Comparison of ENCODE assay signal across 8 cellular contexts in genomic region chr20:18288748-18289705, GRCh38. TPM values are rescaled to one million over a fixed set of nuclear protein-coding genes. Genes with fewer than 3 reads are reported as not detected.
DNase-seq lines count a peak whose midpoint lies in the region; ATAC-seq, FAIRE-seq and TF ChIP-seq lines count a peak whose summit lies in the region.

No MANE protein-coding gene starts in this region.

- FAIRE-seq in H1 (lab: Jason Lieb, UNC), result no peak

- peaks cover 16% of the 10 kb centered on the region for H3K27me3 Mint-ChIP-seq in activated T-cell treated with anti-CD3 and anti-CD28 coated beads, Interleukin-2, amount 50 U/mL, for 4 hours (ENCODE audit: low read depth)
- H3K27me3 Mint-ChIP-seq in naive thymus-derived CD8-positive, alpha-beta T cell, result peaks cover 6 to 19% (median 15%) of the 10 kb centered on the region in 5 donors

- no peaks in the 10 kb centered on the region for H3K27me3 ChIP-seq in H1 (replicated peaks in 1 of 4; ENCODE audit: control insufficient read depth in 3 of 4, extremely low read depth in 1 of 4, insufficient read depth in 3 of 4, low read length in 3 of 4)

- no peak overlapping the region for H3K14ac ChIP-seq in H1 (ENCODE audit: insufficient read length)

- peak overlapping the region; percentile 89 to 94 for H3K4me2 ChIP-seq in H1 (ENCODE audit: insufficient read depth in 1 of 2, low read depth in 2 of 2, low read length in 2 of 2)

- no peak overlapping the region for H2BK120ac ChIP-seq in H1 (replicated peaks; ENCODE audit: low read depth, low read length)

- peak overlapping the region; percentile 40; the same call in 1 of the 2 replicates for H2BK12ac ChIP-seq in H1 (ENCODE audit: low read depth, low read length)

- H3K27ac ChIP-seq in H1 (ENCODE audit: low read depth, low read length), result peak overlapping the region; percentile 87

- H4K8ac ChIP-seq in H1 (ENCODE audit: extremely low read depth, insufficient read depth, low read length), result peak overlapping the region; percentile 85; the same call in 1 of the 2 replicates

- CTCF ChIA-PET in H1 (lab: Charles Lee; ENCODE audit: partially characterized antibody), result interaction anchor here (0.7 to 1.2 kb wide), 3 partner anchors 15 to 28 kb away, joined by 3 read pairs; no protein-coding TSS in a partner anchor

- H3K4me3 Mint-ChIP-seq in activated T-cell treated with anti-CD3 and anti-CD28 coated beads, Interleukin-2, amount 50 U/mL, for 4 hours, result peak overlapping the region; percentile 96
- peak overlapping the region; percentile 93 to 99 (median 98) for H3K4me3 Mint-ChIP-seq in naive thymus-derived CD8-positive, alpha-beta T cell

- DNase-seq in activated T-cell treated with anti-CD3 and anti-CD28 coated beads, Interleukin-2, amount 50 U/mL, for 4 hours, result no peak
- DNase-seq in activated T-cell treated with anti-CD3 and anti-CD28 coated beads for 4 hours, result no peak
- peak; percentile 80 for DNase-seq in RKO (ENCODE audit: low spot score)
- peak in 1 of 2 experiments; percentile 54 for DNase-seq in H1 (ENCODE audit: low read depth in 1 of 2, low spot score in 2 of 2)
- peak in 1 of 10 donors; percentile 64 for DNase-seq in naive thymus-derived CD8-positive, alpha-beta T cell

- WGBS in H1 (ENCODE audit: extremely low coverage in 1 of 2, insufficient coverage in 1 of 2, insufficient read length in 1 of 2, insufficient replicate concordance in 2 of 2, low coverage in 1 of 2, low lambda C conversion rate in 2 of 2, missing lambda C conversion rate in 1 of 2), 2 experiments, result 26% methylated on average over 25 of the region's 28 CpGs; no CpG with 5 or more reads in 1 of the 2 experiments

- H2AFZ ChIP-seq in H1 (ENCODE audit: low read length), result peak overlapping the region; percentile 58

- H3K9me3 Mint-ChIP-seq in activated T-cell treated with anti-CD3 and anti-CD28 coated beads, Interleukin-2, amount 50 U/mL, for 4 hours, result peaks cover 13% of the 10 kb centered on the region
- peaks cover 10 to 23% (median 15%) of the 10 kb centered on the region in 9 donors for H3K9me3 Mint-ChIP-seq in naive thymus-derived CD8-positive, alpha-beta T cell

- no peak overlapping the region for H3K23ac ChIP-seq in H1 (ENCODE audit: insufficient read length)

- H3K9me3 ChIP-seq in H1 (ENCODE audit: insufficient read depth in 2 of 2, low read depth in 1 of 2, low read length in 1 of 2), result peaks cover 0 to 6% of the 10 kb centered on the region in 2 experiments; a peak in 3 of 4 replicates

- H3K27ac Mint-ChIP-seq in naive thymus-derived CD8-positive, alpha-beta T cell, result peak overlapping the region; percentile 97 to 100 (median 100)

- POLR2A ChIA-PET in H1 (lab: Charles Lee; ENCODE audit: partially characterized antibody), result interaction anchor here (0.6 to 2.3 kb wide), 21 partner anchors 10 to 232 kb away, joined by 3 to 10 read pairs (median 4); partner anchors contain the start of genes DZANK1, KAT14, PET117 and POLR3F
- POLR2A ChIA-PET in naive thymus-derived CD8-positive, alpha-beta T cell (lab: Charles Lee), result interaction anchor here (1.0 to 2.9 kb wide), 10 partner anchors 139 to 678 kb away, joined by 3 to 44 read pairs (median 8); partner anchors contain the start of genes DZANK1, KAT14, MGME1 and PET117

- peaks cover 12% of the 10 kb centered on the region for H3K23me2 ChIP-seq in H1 (ENCODE audit: low read depth, low read length)

- TF ChIP-seq EP300 in H1 (IDR thresholded peaks at IDR 0.05; ENCODE audit: borderline replicate concordance in 1 of 2, low read depth in 2 of 2, low read length in 2 of 2), result no peak

- no peak overlapping the region for H4K91ac ChIP-seq in H1 (replicated peaks; ENCODE audit: insufficient read length, low read length)

- no peak for ATAC-seq in activated T-cell treated with anti-CD3 and anti-CD28 coated beads, Interleukin-2, amount 50 U/mL, for 4 hours
- no peak for ATAC-seq in naive thymus-derived CD8-positive, alpha-beta T cell
- ATAC-seq in GM19455 (IDR thresholded peaks at IDR 0.05; ENCODE audit: unreplicated experiment) (no peak), HG02623 (IDR thresholded peaks at IDR 0.05; ENCODE audit: unreplicated experiment) (no peak), GM21717 (IDR thresholded peaks at IDR 0.05; ENCODE audit: unreplicated experiment) (no peak)

- H3K4ac ChIP-seq in H1 (replicated peaks; ENCODE audit: insufficient read length, low read depth, low read length), result no peak overlapping the region

- H3K4me1 ChIP-seq in H1 (replicated peaks in 1 of 4; ENCODE audit: control insufficient read depth in 3 of 4, insufficient read depth in 4 of 4, low read length in 3 of 4), result peaks cover 0 to 6% (median 2%) of the 10 kb centered on the region in 4 experiments; a peak in 1 of 7 replicates

- H3K18ac ChIP-seq in H1 (ENCODE audit: extremely low read depth, low read length), result peak overlapping the region; percentile 79; the same call in 1 of the 2 replicates

- H2BK15ac ChIP-seq in H1 (ENCODE audit: low read length), result no peak overlapping the region

- no peaks in the 10 kb centered on the region for H4K20me1 ChIP-seq in H1 (replicated peaks in 1 of 2; ENCODE audit: control insufficient read depth in 1 of 2, insufficient read depth in 2 of 2, low read length in 2 of 2)

- peaks cover 23% of the 10 kb centered on the region for H3K4me1 Mint-ChIP-seq in activated T-cell treated with anti-CD3 and anti-CD28 coated beads, Interleukin-2, amount 50 U/mL, for 4 hours (ENCODE audit: low read depth)
- peaks cover 28 to 62% (median 33%) of the 10 kb centered on the region in 4 donors for H3K4me1 Mint-ChIP-seq in naive thymus-derived CD8-positive, alpha-beta T cell

- peak overlapping the region; percentile 35 for H3K56ac ChIP-seq in H1 (replicated peaks; ENCODE audit: insufficient read length, low read depth, low read length)

- H3K4me3 ChIP-seq in H1 (ENCODE audit: extremely low read depth in 1 of 4, insufficient read depth in 2 of 4, low read depth in 3 of 4, low read length in 4 of 4), result peak overlapping the region; percentile 84 to 93 (median 92)

- 0 out of 3 replicates have a peak, but pooled peaks of 1 of the 2 experiments have one; percentile 12 for TF ChIP-seq POLR2A in H1 (IDR thresholded peaks at IDR 0.05; ENCODE audit: control extremely low read depth in 1 of 2, low read depth in 2 of 2, low read length in 2 of 2)

- peak overlapping the region; percentile 60 for H4K5ac ChIP-seq in H1 (ENCODE audit: insufficient read length, low read depth, low read length)

- H3K9ac ChIP-seq in H1 (replicated peaks in 1 of 4; ENCODE audit: extremely low read depth in 1 of 4, low read depth in 3 of 4, low read length in 3 of 4), result peak overlapping the region; percentile 53 to 84 (median 72)

- H2BK20ac ChIP-seq in H1 (ENCODE audit: low read length), result no peak overlapping the region

- peaks cover 7% of the 10 kb centered on the region; the same call in 1 of the 2 replicates for H3K79me1 ChIP-seq in H1 (ENCODE audit: low read depth, low read length)

- H3K79me2 ChIP-seq in H1 (ENCODE audit: control insufficient read depth in 1 of 2, insufficient read depth in 2 of 2, low read length in 2 of 2), result peaks cover 0 to 18% of the 10 kb centered on the region in 2 experiments; a peak in 1 of 4 replicates

- no peak for TF ChIP-seq RAD21 in H1 (IDR thresholded peaks at IDR 0.05 in 1 of 2, conservative IDR thresholded peaks at IDR 0.05 in 1 of 2; ENCODE audit: low read depth in 2 of 2, low read length in 2 of 2)

- H3K36me3 ChIP-seq in H1 (ENCODE audit: control insufficient read depth in 2 of 4, insufficient read depth in 4 of 4, low read length in 3 of 4), result peaks cover 0 to 5% (median 0%) of the 10 kb centered on the region in 4 experiments; a peak in 2 of 8 replicates

- no peak overlapping the region for H2AK5ac ChIP-seq in H1 (ENCODE audit: low read depth, low read length)

- H2BK5ac ChIP-seq in H1 (ENCODE audit: low read depth, low read length), result peak overlapping the region; percentile 98

- peaks cover 24% of the 10 kb centered on the region for H3K36me3 Mint-ChIP-seq in activated T-cell treated with anti-CD3 and anti-CD28 coated beads, Interleukin-2, amount 50 U/mL, for 4 hours (ENCODE audit: insufficient read depth)
- peaks cover 17 to 34% (median 21%) of the 10 kb centered on the region in 3 donors for H3K36me3 Mint-ChIP-seq in naive thymus-derived CD8-positive, alpha-beta T cell

- TF ChIP-seq CTCF in H1 (IDR thresholded peaks at IDR 0.05; ENCODE audit: control extremely low read depth in 1 of 3, insufficient read depth in 1 of 3, low read depth in 1 of 3, low read length in 3 of 3), result no peak

TF ChIP-seq in H1, 55 proteins besides CTCF, POLR2A, EP300 and RAD21:
- TF ChIP-seq KDM5A (IDR thresholded peaks at IDR 0.05; ENCODE audit: low read length) (no peak), TBP (IDR thresholded peaks at IDR 0.05; ENCODE audit: low read depth, low read length) (no peak), TAF1 (IDR thresholded peaks at IDR 0.05; ENCODE audit: low read depth, low read length) (0 out of 2 replicates have a peak, but pooled peaks have one; percentile 1), PHF8 (conservative IDR thresholded peaks at IDR 0.05; ENCODE audit: low read depth, low read length) (peak; percentile 25; the same call in 1 of the 2 replicates), BCL11A (IDR thresholded peaks at IDR 0.05; ENCODE audit: low read depth in 2 of 2, low read length in 2 of 2) (no peak), ASH2L (IDR thresholded peaks at IDR 0.05; ENCODE audit: low read length) (no peak), YY1 (IDR thresholded peaks at IDR 0.05; ENCODE audit: low read depth, low read length) (peak; percentile 87)
- TF ChIP-seq, protein P1, sequence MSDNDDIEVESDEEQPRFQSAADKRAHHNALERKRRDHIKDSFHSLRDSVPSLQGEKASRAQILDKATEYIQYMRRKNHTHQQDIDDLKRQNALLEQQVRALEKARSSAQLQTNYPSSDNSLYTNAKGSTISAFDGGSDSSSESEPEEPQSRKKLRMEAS (IDR thresholded peaks at IDR 0.05), result 0 out of 2 replicates have a peak, but pooled peaks have one; percentile 5

RNA-seq across cellular contexts. Expression of gene ZNF133, which starts 0.7 kb away (rescaled TPM):
- 1 to 10 TPM; 4.2 to 5.8 (median 4.9) TPM for total RNA-seq in activated T-cell treated with anti-CD3 and anti-CD28 coated beads, Interleukin-2, amount 50 U/mL, for 4 hours
- total RNA-seq in H1 (2021; fragmentation: NEBNext Ultra II Directional; extraction: Animal tissue kit (Norgen Biotek cat#: 25700)), result 12.1 and 14.3 TPM in 2 replicates
- 13.2 and 15.8 TPM in 2 replicates for polyA plus RNA-seq in H1 (2011; rRNA removed)
- polyA plus RNA-seq in H1 (2011; cell fraction: cytosol; rRNA removed), result 18.4 TPM
- 52.3 TPM for polyA plus RNA-seq in H1 (2011; cell fraction: nucleus; rRNA removed)
- polyA plus RNA-seq in H1 (2012, experiment 1 of 2), result 13.1 to 17.7 TPM (median 16.2 TPM) in 4 replicates
- 4.8 TPM for polyA plus RNA-seq in H1 (2012, experiment 2 of 2)
- 6.6 TPM for polyA plus RNA-seq in H1 (2013, experiment 1 of 2)
- 6.6 TPM for polyA plus RNA-seq in H1 (2013, experiment 2 of 2)
- polyA minus RNA-seq in H1 (2011; rRNA and poly(A)+ RNA removed), result 27.0 and 28.4 TPM in 2 replicates
- polyA minus RNA-seq in H1 (2011; cell fraction: cytosol; rRNA and poly(A)+ RNA removed), result 9.2 TPM
- 17.6 TPM for polyA minus RNA-seq in H1 (2011; cell fraction: nucleus; rRNA and poly(A)+ RNA removed)
- total RNA-seq in naive thymus-derived CD8-positive, alpha-beta T cell, result 1 to 10 TPM; 8.4 to 9.3 TPM
- polyA plus RNA-seq in naive thymus-derived CD8-positive, alpha-beta T cell, result 1 to 10 TPM; 4.3 to 6.8 (median 6.7) TPM
